In the genomic region with DNA sequence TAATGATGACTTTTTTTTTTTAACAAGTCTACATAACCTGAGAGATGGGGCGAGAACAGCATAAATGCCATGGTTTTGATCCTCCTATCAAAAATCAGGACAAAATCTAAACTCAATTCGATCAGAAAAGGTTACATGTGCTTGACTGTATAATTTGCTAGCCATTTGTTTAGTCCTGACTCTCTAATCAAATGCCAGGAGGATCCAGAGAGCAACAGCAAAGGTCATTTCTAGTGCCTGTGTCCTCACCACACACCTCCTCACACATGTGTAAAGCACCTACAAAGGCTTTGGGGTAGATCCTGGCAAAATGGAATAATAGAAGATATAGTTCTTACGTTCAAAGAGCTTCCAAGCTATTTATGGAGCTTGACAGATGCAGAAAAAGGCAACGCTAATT, we compare ENCODE assay signal across 18 cellular contexts. TPM values are rescaled to one million over a fixed set of nuclear protein-coding genes. Genes with fewer than 3 reads are reported as not detected.
DNase-seq lines count a peak whose midpoint lies in the region; ATAC-seq and TF ChIP-seq lines count a peak whose summit lies in the region.
"Had no signal": no experiment of that assay in that cellular context is flagged by ENCODE, and none has a peak within 500 bp of the region (broad histone marks: within the 10 kb centered on the region; RNA-seq: fewer than 3 reads in every experiment).

No MANE protein-coding gene starts in this region.

- no peak for TF ChIP-seq POLR2A in esophagus squamous epithelium (IDR thresholded peaks at IDR 0.05)

- CTCF ChIA-PET in activated CD4-positive, alpha-beta memory T cell treated with anti-CD3 and anti-CD28 coated beads for 36 hours (lab: Charles Lee): interaction anchor here (1.2 to 1.3 kb wide), 2 partner anchors 11 to 47 kb away, joined by 3 read pairs; partner anchors contain the start of gene FAS

- H3K4me1 Mint-ChIP-seq in T-helper 17 cell: peaks cover 29% of the 10 kb centered on the region
- H3K4me1 Mint-ChIP-seq in activated CD4-positive, alpha-beta memory T cell treated with anti-CD3 and anti-CD28 coated beads for 36 hours (ENCODE audit: low read depth): peaks cover 34% of the 10 kb centered on the region

- no peak for DNase-seq in T-helper 17 cell
- no peak for DNase-seq in esophagus squamous epithelium (lab: John Stamatoyannopoulos, UW)
- no peak for DNase-seq in upper lobe of right lung
- no peak for DNase-seq in activated CD4-positive, alpha-beta memory T cell treated with anti-CD3 and anti-CD28 coated beads for 36 hours
- DNase-seq: activated CD4-positive, CD25-positive, alpha-beta regulatory T cell treated with anti-CD3 and anti-CD28 coated beads, Interleukin-2, amount 50 U/mL, for 72 hours; activated CD8-positive, alpha-beta memory T cell treated with anti-CD3 and anti-CD28 coated beads, Interleukin-2, amount 10 ng/mL, durations not matched to agents 7 days and 5 days; Caco-2; natural killer cell; NCI-H2081 treated with DMSO at 0.1 percent for 48 hours; NCI-H510A treated with DMSO at 0.1 percent for 48 hours; stimulated activated naive CD8-positive, alpha-beta T cell treated with anti-CD3 and anti-CD28 coated beads, Interleukin-15, Interleukin-2, amounts not matched to agents 100 U/mL and 50 U/mL, for 24 hours had no signal

- peaks cover 2% of the 10 kb centered on the region for H3K36me3 Mint-ChIP-seq in T-helper 17 cell (ENCODE audit: low read depth)
- no peaks in the 10 kb centered on the region for H3K36me3 Mint-ChIP-seq in activated CD4-positive, alpha-beta memory T cell treated with anti-CD3 and anti-CD28 coated beads for 36 hours
- H3K36me3 Mint-ChIP-seq: IgD-negative memory B cell, natural killer cell had no signal

- no peaks in the 10 kb centered on the region for H3K9me3 Mint-ChIP-seq in activated CD4-positive, alpha-beta memory T cell treated with anti-CD3 and anti-CD28 coated beads for 36 hours
- H3K9me3 Mint-ChIP-seq: IgD-negative memory B cell, natural killer cell had no signal

- no peak for ATAC-seq in T-helper 17 cell
- no peak for ATAC-seq in upper lobe of right lung
- ATAC-seq in HG02610 (IDR thresholded peaks at IDR 0.05; ENCODE audit: unreplicated experiment): no peak
- ATAC-seq in HG03442 (IDR thresholded peaks at IDR 0.05; ENCODE audit: unreplicated experiment): no peak
- ATAC-seq: activated CD8-positive, alpha-beta memory T cell treated with anti-CD3 and anti-CD28 coated beads, Interleukin-2, amount 10 ng/mL, durations not matched to agents 7 days and 5 days; natural killer cell; stimulated activated naive CD8-positive, alpha-beta T cell treated with anti-CD3 and anti-CD28 coated beads, Interleukin-15, Interleukin-2, amounts not matched to agents 100 U/mL and 50 U/mL, for 24 hours had no signal

- 82 to 87% methylated on average over 4 of the region's 4 CpGs for WGBS in esophagus squamous epithelium, 2 donors

- H3K36me3 ChIP-seq in esophagus squamous epithelium (no peaks in the 10 kb centered on the region), rectal smooth muscle tissue (ENCODE audit: control insufficient read depth, insufficient read depth, low read length) (no peaks in the 10 kb centered on the region), upper lobe of right lung (no peaks in the 10 kb centered on the region)

- H3K27me3 Mint-ChIP-seq in T-helper 17 cell: no peaks in the 10 kb centered on the region
- no peaks in the 10 kb centered on the region for H3K27me3 Mint-ChIP-seq in activated CD4-positive, alpha-beta memory T cell treated with anti-CD3 and anti-CD28 coated beads for 36 hours
- H3K27me3 Mint-ChIP-seq: activated CD8-positive, alpha-beta memory T cell treated with anti-CD3 and anti-CD28 coated beads, Interleukin-2, amount 10 ng/mL, durations not matched to agents 7 days and 5 days; B cell; IgD-negative memory B cell had no signal

- H3K9me3 ChIP-seq in T-helper 17 cell (ENCODE audit: control insufficient read depth, low read length, poor library complexity, severe bottlenecking) (no peaks in the 10 kb centered on the region), esophagus squamous epithelium (no peaks in the 10 kb centered on the region), upper lobe of right lung (no peaks in the 10 kb centered on the region)
- H3K9me3 ChIP-seq: Caco-2 had no signal

- H3K4me1 ChIP-seq in esophagus squamous epithelium: peaks cover 0 to 59% (median 17%) of the 10 kb centered on the region in 3 donors
- H3K4me1 ChIP-seq in rectal smooth muscle tissue (ENCODE audit: control insufficient read depth, insufficient read depth, low read length): peaks cover 46% of the 10 kb centered on the region
- peaks cover 32% of the 10 kb centered on the region for H3K4me1 ChIP-seq in upper lobe of right lung

- POLR2A ChIA-PET in activated CD4-positive, alpha-beta memory T cell treated with anti-CD3 and anti-CD28 coated beads for 36 hours (lab: Charles Lee): no interaction called here

- H3K4me3 ChIP-seq in esophagus squamous epithelium (no peak overlapping the region), rectal smooth muscle tissue (ENCODE audit: low read length) (no peak overlapping the region), upper lobe of right lung (no peak overlapping the region)

- intact Hi-C loops in esophagus squamous epithelium (cut with DNase I): no loop called here
- intact Hi-C loops in upper lobe of right lung (cut with DNase I): loop anchor here (5.0 kb wide), 1 partner anchor 37 kb away; no protein-coding TSS in a partner anchor
- intact Hi-C loops in activated CD4-positive, alpha-beta memory T cell treated with anti-CD3 and anti-CD28 coated beads for 36 hours (cut with micrococcal nuclease): no loop called here

- H3K27me3 ChIP-seq in esophagus squamous epithelium (no peaks in the 10 kb centered on the region), rectal smooth muscle tissue (ENCODE audit: control insufficient read depth, insufficient read depth, low read length) (no peaks in the 10 kb centered on the region), upper lobe of right lung (no peaks in the 10 kb centered on the region)

- H3K27ac Mint-ChIP-seq in T-helper 17 cell: peak overlapping the region; percentile 90
- H3K27ac Mint-ChIP-seq in activated CD4-positive, alpha-beta memory T cell treated with anti-CD3 and anti-CD28 coated beads for 36 hours: no peak overlapping the region
- H3K27ac Mint-ChIP-seq: activated CD8-positive, alpha-beta memory T cell treated with anti-CD3 and anti-CD28 coated beads, Interleukin-2, amount 10 ng/mL, durations not matched to agents 7 days and 5 days; B cell; IgD-negative memory B cell; progenitor cell of endocrine pancreas; T-helper 2 cell treated with Interferon-gamma antibody and Interleukin-4, amounts not matched to agents 5 μg/mL and 100 μg/mL, for 36 hours had no signal

- TF ChIP-seq CTCF in esophagus squamous epithelium (IDR thresholded peaks at IDR 0.05) (no peak), upper lobe of right lung (IDR thresholded peaks at IDR 0.05) (no peak)

- H3K27ac ChIP-seq in esophagus squamous epithelium (peak overlapping the region; percentile 20 to 87 (median 74)), rectal smooth muscle tissue (ENCODE audit: low read depth, low read length) (peak overlapping the region; percentile 71), upper lobe of right lung (peak overlapping the region; percentile 33)

- H3K4me3 Mint-ChIP-seq in T-helper 17 cell: no peak overlapping the region
- H3K4me3 Mint-ChIP-seq in activated CD4-positive, alpha-beta memory T cell treated with anti-CD3 and anti-CD28 coated beads for 36 hours: no peak overlapping the region
- H3K4me3 Mint-ChIP-seq: activated CD8-positive, alpha-beta memory T cell treated with anti-CD3 and anti-CD28 coated beads, Interleukin-2, amount 10 ng/mL, durations not matched to agents 7 days and 5 days; B cell; IgD-negative memory B cell; natural killer cell; T-helper 2 cell treated with Interferon-gamma antibody and Interleukin-4, amounts not matched to agents 5 μg/mL and 100 μg/mL, for 36 hours had no signal

- H3K9ac ChIP-seq in rectal smooth muscle tissue (ENCODE audit: low read length): no peak overlapping the region

RNA-seq across cellular contexts. Expression of gene FAS, which starts 11.0 kb away (rescaled TPM):
- total RNA-seq in T-helper 17 cell (10 to 100 TPM; 80.0 to 82.8 TPM), esophagus squamous epithelium (10 to 100 TPM; 14.9 to 33.6 (median 19.4) TPM), upper lobe of right lung (41.2 TPM)
- 10 to 100 TPM; 62.2 to 63.5 TPM for total RNA-seq in activated CD4-positive, alpha-beta memory T cell treated with anti-CD3 and anti-CD28 coated beads for 36 hours
- total RNA-seq: Caco-2 had no signal

RNA-seq across cellular contexts. Expression of gene ACTA2, which starts 27.0 kb away (rescaled TPM):
- total RNA-seq in T-helper 17 cell (1 to 10 TPM; 3.8 to 4.6 TPM), esophagus squamous epithelium (1,000 to 10,000 TPM in 1 of 4 donors, 100 to 1,000 TPM in 2, 10 to 100 TPM in 1; 64.6 to 1,343 (median 285) TPM), upper lobe of right lung (478 TPM)
- 10 to 100 TPM; 18.6 to 23.3 TPM for total RNA-seq in activated CD4-positive, alpha-beta memory T cell treated with anti-CD3 and anti-CD28 coated beads for 36 hours
- total RNA-seq: Caco-2 had no signal
